26 cellular contexts compared by ENCODE assay signal in genomic region chr5:173981362-173981761, GRCh38. TPM values are rescaled to one million over a fixed set of nuclear protein-coding genes. Genes with fewer than 3 reads are reported as not detected.
DNase-seq lines count a peak whose midpoint lies in the region; ATAC-seq, FAIRE-seq and TF ChIP-seq lines count a peak whose summit lies in the region.
"Had no signal": no experiment of that assay in that cellular context is flagged by ENCODE, and none has a peak within 500 bp of the region (broad histone marks: within the 10 kb centered on the region; RNA-seq: fewer than 3 reads in every experiment).

No MANE protein-coding gene starts in this region.

- H3K27me3 ChIP-seq in K562 (ENCODE audit: control insufficient read depth in 2 of 2, insufficient read depth in 2 of 2, low read length in 2 of 2), result peaks cover 0 to 19% of the 10 kb centered on the region in 2 experiments; a peak in 3 of 5 replicates
- no peaks in the 10 kb centered on the region for H3K27me3 ChIP-seq in neural progenitor cell
- H3K27me3 ChIP-seq: BLaER1 treated with 17β-estradiol and CSF1 and Interleukin-3, amounts not matched to agents 10 nM and 100 nM had no signal

- no peak overlapping the region for H3K4me3 Mint-ChIP-seq in neural progenitor cell
- no peak overlapping the region for H3K4me3 Mint-ChIP-seq in activated CD8-positive, alpha-beta T cell treated with anti-CD3 and anti-CD28 coated beads, Interleukin-2, amount 10 ng/mL, durations not matched to agents 7 days and 5 days
- H3K4me3 Mint-ChIP-seq: CD4-positive, alpha-beta memory T cell had no signal

- peak overlapping the region; percentile 93 for H3K27ac Mint-ChIP-seq in neural progenitor cell
- H3K27ac Mint-ChIP-seq in activated CD8-positive, alpha-beta T cell treated with anti-CD3 and anti-CD28 coated beads, Interleukin-2, amount 10 ng/mL, durations not matched to agents 7 days and 5 days, result no peak overlapping the region

- TF ChIP-seq CTCF in K562 (IDR thresholded peaks at IDR 0.05 in 2 of 3, conservative IDR thresholded peaks at IDR 0.05 in 1 of 3; ENCODE audit: insufficient read depth in 2 of 3, low read depth in 1 of 3, low read length in 3 of 3), result no peak
- no peak for TF ChIP-seq CTCF in neural progenitor cell (IDR thresholded peaks at IDR 0.05)

- no peak for TF ChIP-seq POLR2A in K562 (conservative IDR thresholded peaks at IDR 0.05)

- no peaks in the 10 kb centered on the region for H3K36me3 Mint-ChIP-seq in neural progenitor cell
- H3K36me3 Mint-ChIP-seq in activated CD8-positive, alpha-beta T cell treated with anti-CD3 and anti-CD28 coated beads, Interleukin-2, amount 10 ng/mL, durations not matched to agents 7 days and 5 days (ENCODE audit: low read depth), result no peaks in the 10 kb centered on the region
- H3K36me3 Mint-ChIP-seq: CD4-positive, alpha-beta memory T cell had no signal

- DNase-seq in NCI-H748 (lab: John Stamatoyannopoulos, UW; ENCODE audit: unreplicated experiment) (peak; percentile 25), NCI-H748 treated with DMSO at 0.1 percent for 48 hours (lab: John Stamatoyannopoulos, UW) (no peak), NCI-H69 (lab: John Stamatoyannopoulos, UW) (peak; percentile 41), K562 (ENCODE audit: extremely low read depth in 1 of 4, low spot score in 3 of 4) (no peak), neural progenitor cell (ENCODE audit: low spot score) (peak; percentile 76), NCI-H1105 treated with DMSO at 0.1 percent for 48 hours (lab: John Stamatoyannopoulos, UW) (no peak)
- DNase-seq in activated CD8-positive, alpha-beta T cell treated with anti-CD3 and anti-CD28 coated beads, Interleukin-2, amount 10 ng/mL, durations not matched to agents 7 days and 5 days, result no peak
- no peak for DNase-seq in stimulated activated CD4-positive, alpha-beta T cell treated with anti-CD3 and anti-CD28 coated beads, Interleukin-2, amount 100 ng/mL, for 24 hours
- DNase-seq: 8988T; CD4-positive, alpha-beta memory T cell; DND-41; Karpas-422; NCI-H146; NCI-H2029; NCI-H2171 treated with DMSO at 0.1 percent for 48 hours; NCI-H524 treated with DMSO at 0.1 percent for 48 hours had no signal

- no peaks in the 10 kb centered on the region for H4K20me1 ChIP-seq in K562 (replicated peaks; ENCODE audit: control insufficient read depth, insufficient read depth, low read length)
- H4K20me1 ChIP-seq in neural progenitor cell (ENCODE audit: low read depth), result no peaks in the 10 kb centered on the region
- H4K20me1 ChIP-seq: BLaER1 treated with 17β-estradiol and CSF1 and Interleukin-3, amounts not matched to agents 10 nM and 100 nM had no signal

- H3K79me2 ChIP-seq in K562 (ENCODE audit: control insufficient read depth, insufficient read depth, low read length) (no peaks in the 10 kb centered on the region), neural progenitor cell (ENCODE audit: low read depth) (no peaks in the 10 kb centered on the region)

- TF ChIP-seq EP300 in K562 (IDR thresholded peaks at IDR 0.05; ENCODE audit: low read length), result no peak

- no peak for TF ChIP-seq RAD21 in K562 (CRISPR knock-in tag; conservative IDR thresholded peaks at IDR 0.05 in 1 of 2, IDR thresholded peaks at IDR 0.05 in 1 of 2)

- no peaks in the 10 kb centered on the region for H3K9me1 ChIP-seq in K562 (ENCODE audit: control insufficient read depth, insufficient read depth, low read length)

- BruUV-seq in K562 (replicated peaks; lab: Mats Ljungman, UMichigan), result no TSS peak

- H3K4me1 ChIP-seq in K562 (replicated peaks in 1 of 2; ENCODE audit: control insufficient read depth in 2 of 2, insufficient read depth in 2 of 2, low read length in 2 of 2) (no peaks in the 10 kb centered on the region), neural progenitor cell (peaks cover 12% of the 10 kb centered on the region)
- H3K4me1 ChIP-seq: HAP-1, SJSA1 had no signal

- peaks cover 10% of the 10 kb centered on the region for H3K9me3 Mint-ChIP-seq in neural progenitor cell
- H3K9me3 Mint-ChIP-seq in activated CD8-positive, alpha-beta T cell treated with anti-CD3 and anti-CD28 coated beads, Interleukin-2, amount 10 ng/mL, durations not matched to agents 7 days and 5 days (ENCODE audit: insufficient read depth), result no peaks in the 10 kb centered on the region

- FAIRE-seq in K562 (lab: Jason Lieb, UNC), result no peak
- FAIRE-seq: GM12878, RCC 7860 had no signal

- no peak overlapping the region for H3K4me2 ChIP-seq in K562 (ENCODE audit: insufficient read depth, low read length)
- H3K4me2 ChIP-seq in neural progenitor cell, result peak overlapping the region; percentile 21
- H3K4me2 ChIP-seq: BLaER1 treated with 17β-estradiol and CSF1 and Interleukin-3, amounts not matched to agents 10 nM and 100 nM had no signal

- POLR2A ChIA-PET in K562 (lab: Yijun Ruan, JAX), result interaction anchor here (0.7 kb wide), 2 partner anchors 80 to 397 kb away, joined by 3 read pairs; no protein-coding TSS in a partner anchor
- POLR2A ChIA-PET in activated CD8-positive, alpha-beta T cell treated with anti-CD3 and anti-CD28 coated beads, Interleukin-2, amount 10 ng/mL, durations not matched to agents 7 days and 5 days (lab: Charles Lee), result no interaction called here

- in situ Hi-C loops in K562 (cut with MboI), result no loop called here

- intact Hi-C loops in K562 (cut with micrococcal nuclease), result no loop called here

- H3K36me3 ChIP-seq in K562 (ENCODE audit: control insufficient read depth, insufficient read depth, low read length) (no peaks in the 10 kb centered on the region), neural progenitor cell (no peaks in the 10 kb centered on the region)
- H3K36me3 ChIP-seq: BLaER1 treated with 17β-estradiol and CSF1 and Interleukin-3, amounts not matched to agents 10 nM and 100 nM; HAP-1; SJSA1 had no signal

- no peak overlapping the region for H3K27ac ChIP-seq in K562 (ENCODE audit: extremely low read depth, low read depth, low read length)
- H3K27ac ChIP-seq in neural progenitor cell, result peak overlapping the region; percentile 80
- H3K27ac ChIP-seq: BLaER1 treated with 17β-estradiol and CSF1 and Interleukin-3, amounts not matched to agents 10 nM and 100 nM; SJSA1 had no signal

- CTCF ChIA-PET in K562 (lab: Yijun Ruan, JAX; ENCODE audit: low intra/inter-chr PET ratio), result no interaction called here
- CTCF ChIA-PET in activated CD8-positive, alpha-beta T cell treated with anti-CD3 and anti-CD28 coated beads, Interleukin-2, amount 10 ng/mL, durations not matched to agents 7 days and 5 days (lab: Charles Lee), result no interaction called here

- no peak overlapping the region for H3K9ac ChIP-seq in K562 (ENCODE audit: insufficient read depth in 1 of 2, low read depth in 2 of 2, low read length in 2 of 2)
- no peak overlapping the region for H3K9ac ChIP-seq in neural progenitor cell
- H3K9ac ChIP-seq: BLaER1 treated with 17β-estradiol and CSF1 and Interleukin-3, amounts not matched to agents 10 nM and 100 nM had no signal

- WGBS in K562 (ENCODE audit: insufficient coverage, low coverage, missing lambda C conversion rate), result 0% methylated on average over 5 of the region's 5 CpGs

- H3K9me3 ChIP-seq in K562 (replicated peaks; ENCODE audit: control insufficient read depth, insufficient read depth, low read depth, low read length) (no peaks in the 10 kb centered on the region), neural progenitor cell (ENCODE audit: low read depth) (peaks cover 11% of the 10 kb centered on the region)
- H3K9me3 ChIP-seq: HAP-1, SJSA1 had no signal

- no peak for ATAC-seq in K562
- ATAC-seq in activated CD8-positive, alpha-beta T cell treated with anti-CD3 and anti-CD28 coated beads, Interleukin-2, amount 10 ng/mL, durations not matched to agents 7 days and 5 days, result no peak
- ATAC-seq: GM12878, Right ventricle myocardium inferior had no signal

- peaks cover 7% of the 10 kb centered on the region for H3F3A ChIP-seq in neural progenitor cell (ENCODE audit: low read depth)

- H2AFZ ChIP-seq in K562 (ENCODE audit: low read depth, low read length), result no peak overlapping the region
- H2AFZ ChIP-seq in neural progenitor cell (replicated peaks), result no peak overlapping the region

- H3K27me3 Mint-ChIP-seq in neural progenitor cell (ENCODE audit: insufficient read depth, low read depth), result no peaks in the 10 kb centered on the region
- peaks cover 28% of the 10 kb centered on the region for H3K27me3 Mint-ChIP-seq in activated CD8-positive, alpha-beta T cell treated with anti-CD3 and anti-CD28 coated beads, Interleukin-2, amount 10 ng/mL, durations not matched to agents 7 days and 5 days (ENCODE audit: low read depth)

- peaks cover 14% of the 10 kb centered on the region for H3K4me1 Mint-ChIP-seq in neural progenitor cell
- no peaks in the 10 kb centered on the region for H3K4me1 Mint-ChIP-seq in activated CD8-positive, alpha-beta T cell treated with anti-CD3 and anti-CD28 coated beads, Interleukin-2, amount 10 ng/mL, durations not matched to agents 7 days and 5 days (ENCODE audit: low read depth)
- H3K4me1 Mint-ChIP-seq: CD4-positive, alpha-beta memory T cell had no signal

- no peak overlapping the region for H3K4me3 ChIP-seq in K562
- no peak overlapping the region for H3K4me3 ChIP-seq in neural progenitor cell
- H3K4me3 ChIP-seq: BLaER1 treated with 17β-estradiol and CSF1 and Interleukin-3, amounts not matched to agents 10 nM and 100 nM; GM12878; HAP-1; SJSA1 had no signal

TF ChIP-seq in K562, 482 proteins besides CTCF, POLR2A, EP300 and RAD21:
- no peak for TF ChIP-seq NFATC3 (IDR thresholded peaks at IDR 0.05)
- TF ChIP-seq NFIC (IDR thresholded peaks at IDR 0.05), result peak; percentile 11; the same call in 1 of the 2 replicates
- TF ChIP-seq DNMT1 (IDR thresholded peaks at IDR 0.05), result no peak

RNA-seq across cellular contexts. Expression of gene C5orf47, which starts 7.6 kb away (rescaled TPM):
- not detected in 2 replicates for total RNA-seq in K562 (2011; cell fraction: chromatin; rRNA removed; ENCODE audit: low replicate concordance)
- not detected in 2 replicates for total RNA-seq in K562 (2011; cell fraction: nucleolus; rRNA removed)
- 0.23 TPM in 1 of 2 replicates, not detected in the other for total RNA-seq in K562 (2011; cell fraction: nucleoplasm; rRNA removed)
- total RNA-seq in K562 (2014; rRNA removed) (not detected in 2 replicates), K562 (2014; rRNA removed; fragmentation: Illumina TruSeq; extraction: Trizol) (not detected in 2 replicates), K562 (2015; rRNA removed; fragmentation: Illumina TruSeq; extraction: Trizol) (not detected in 2 replicates), K562 (2021) (not detected in 2 replicates), neural progenitor cell (ENCODE audit: low replicate concordance) (0.69 and 0.90 TPM in 2 replicates)
- polyA plus RNA-seq in K562 (2011; rRNA removed) (not detected in 2 replicates), K562 (2014; fragmentation: Illumina TruSeq; extraction: Trizol) (not detected in 2 replicates), K562 (2014; fragmentation: Nextera tagmentation; extraction: Ambion mirVana) (under 1 TPM in 1 of 2 experiments, not detected in 1; 0.08 TPM), K562 (2014; rRNA removed) (not detected in 2 replicates)
- polyA plus RNA-seq in K562 (2011; cell fraction: cytosol; rRNA removed), result not detected in 2 replicates
- polyA plus RNA-seq in K562 (2011; cell fraction: nucleus; rRNA removed), result not detected in 2 replicates
- 0.06 TPM in 1 of 2 replicates, not detected in the other for polyA plus RNA-seq in K562 (2012)
- not detected in 2 replicates for polyA minus RNA-seq in K562 (2011; rRNA and poly(A)+ RNA removed)
- polyA minus RNA-seq in K562 (2011; cell fraction: cytosol; rRNA and poly(A)+ RNA removed), result not detected in 2 replicates
- polyA minus RNA-seq in K562 (2011; cell fraction: nucleus; rRNA and poly(A)+ RNA removed), result not detected in 2 replicates
- not detected for total RNA-seq in activated CD8-positive, alpha-beta T cell treated with anti-CD3 and anti-CD28 coated beads, Interleukin-2, amount 10 ng/mL, durations not matched to agents 7 days and 5 days
- total RNA-seq: CD4-positive, alpha-beta memory T cell; GM12878; HT1080; M059J; OCI-LY7; SJSA1; T-helper 1 cell treated with Interleukin-12 subunit alpha and Interleukin-12 subunit beta and Interleukin-4 antibody, amounts not matched to agents 30 ng/mL and 1 ng/mL, for 36 hours had no signal
- polyA plus RNA-seq: CD4-positive, alpha-beta memory T cell had no signal

Comparison
In these comparisons a context has a peak if more than half of its experiments do, and no peak if none do; other contexts are left out.
1. DNase-seq: peak in NCI-H748 (single experiment), NCI-H69 (single experiment) and neural progenitor cell (single experiment); none in NCI-H748 treated with DMSO at 0.1 percent for 48 hours (single experiment), K562 (0 of 4), activated CD8-positive, alpha-beta T cell treated with anti-CD3 and anti-CD28 coated beads, Interleukin-2, amount 10 ng/mL, durations not matched to agents 7 days and 5 days (single experiment), stimulated activated CD4-positive, alpha-beta T cell treated with anti-CD3 and anti-CD28 coated beads, Interleukin-2, amount 100 ng/mL, for 24 hours (0 of 2) and NCI-H1105 treated with DMSO at 0.1 percent for 48 hours (single experiment).